ENCODE assay signal across 8 cellular contexts in the genomic region with DNA sequence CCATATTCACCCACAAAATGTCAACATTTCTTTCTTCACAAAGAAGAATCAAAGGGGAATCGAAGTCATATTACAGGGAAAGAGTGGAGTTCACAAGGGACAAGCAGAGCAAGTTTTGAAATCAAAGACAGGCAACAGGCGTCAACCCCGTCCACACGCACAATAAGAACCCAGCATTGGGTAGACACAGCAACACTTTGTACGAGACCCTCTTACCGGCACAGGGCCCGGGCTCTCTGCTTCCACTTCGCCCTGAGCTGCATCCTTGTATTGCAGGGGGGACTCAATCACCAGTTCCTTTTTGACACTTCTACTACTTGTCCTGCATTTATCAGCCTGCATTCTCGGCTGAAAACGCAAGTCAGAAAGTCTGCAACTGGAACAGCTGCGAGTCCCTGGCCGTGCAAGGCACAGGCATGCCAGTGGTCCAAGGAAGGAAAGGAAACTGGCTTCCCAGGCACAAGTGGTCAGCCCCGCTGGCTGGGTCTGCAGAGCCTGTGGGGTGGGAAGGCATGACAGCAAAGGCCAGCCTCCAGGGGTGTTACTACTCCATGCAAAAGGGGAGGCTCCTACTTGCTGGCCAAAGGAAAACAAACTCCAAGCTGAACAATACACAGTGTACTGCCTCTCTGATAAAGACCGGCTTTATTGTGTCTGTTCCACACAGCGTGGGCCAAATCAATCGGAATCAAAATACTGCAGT. TPM values are rescaled to one million over a fixed set of nuclear protein-coding genes. Genes with fewer than 3 reads are reported as not detected.
DNase-seq lines count a peak whose midpoint lies in the region; ATAC-seq, FAIRE-seq and TF ChIP-seq lines count a peak whose summit lies in the region.

A gene with protein sequence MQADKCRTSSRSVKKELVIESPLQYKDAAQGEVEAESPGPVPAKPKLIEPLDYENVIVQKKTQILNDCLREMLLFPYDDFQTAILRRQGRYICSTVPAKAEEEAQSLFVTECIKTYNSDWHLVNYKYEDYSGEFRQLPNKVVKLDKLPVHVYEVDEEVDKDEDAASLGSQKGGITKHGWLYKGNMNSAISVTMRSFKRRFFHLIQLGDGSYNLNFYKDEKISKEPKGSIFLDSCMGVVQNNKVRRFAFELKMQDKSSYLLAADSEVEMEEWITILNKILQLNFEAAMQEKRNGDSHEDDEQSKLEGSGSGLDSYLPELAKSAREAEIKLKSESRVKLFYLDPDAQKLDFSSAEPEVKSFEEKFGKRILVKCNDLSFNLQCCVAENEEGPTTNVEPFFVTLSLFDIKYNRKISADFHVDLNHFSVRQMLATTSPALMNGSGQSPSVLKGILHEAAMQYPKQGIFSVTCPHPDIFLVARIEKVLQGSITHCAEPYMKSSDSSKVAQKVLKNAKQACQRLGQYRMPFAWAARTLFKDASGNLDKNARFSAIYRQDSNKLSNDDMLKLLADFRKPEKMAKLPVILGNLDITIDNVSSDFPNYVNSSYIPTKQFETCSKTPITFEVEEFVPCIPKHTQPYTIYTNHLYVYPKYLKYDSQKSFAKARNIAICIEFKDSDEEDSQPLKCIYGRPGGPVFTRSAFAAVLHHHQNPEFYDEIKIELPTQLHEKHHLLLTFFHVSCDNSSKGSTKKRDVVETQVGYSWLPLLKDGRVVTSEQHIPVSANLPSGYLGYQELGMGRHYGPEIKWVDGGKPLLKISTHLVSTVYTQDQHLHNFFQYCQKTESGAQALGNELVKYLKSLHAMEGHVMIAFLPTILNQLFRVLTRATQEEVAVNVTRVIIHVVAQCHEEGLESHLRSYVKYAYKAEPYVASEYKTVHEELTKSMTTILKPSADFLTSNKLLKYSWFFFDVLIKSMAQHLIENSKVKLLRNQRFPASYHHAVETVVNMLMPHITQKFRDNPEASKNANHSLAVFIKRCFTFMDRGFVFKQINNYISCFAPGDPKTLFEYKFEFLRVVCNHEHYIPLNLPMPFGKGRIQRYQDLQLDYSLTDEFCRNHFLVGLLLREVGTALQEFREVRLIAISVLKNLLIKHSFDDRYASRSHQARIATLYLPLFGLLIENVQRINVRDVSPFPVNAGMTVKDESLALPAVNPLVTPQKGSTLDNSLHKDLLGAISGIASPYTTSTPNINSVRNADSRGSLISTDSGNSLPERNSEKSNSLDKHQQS (N-terminal part only) (minus strand): TSS at position 497 of the 703 bp plus-strand sequence. CDS start 155 bp downstream, at position 342.

- H3K9me2 ChIP-seq in hepatocyte (replicated peaks; ENCODE audit: insufficient read depth), result no peaks in the 10 kb centered on the region

- H3K4me2 ChIP-seq in astrocyte (ENCODE audit: low read length) (peak within 1 kb of the TSS; percentile 92), hepatocyte (peak within 1 kb of the TSS; percentile 70)

- DNase-seq in T-helper 1 cell, result no peak
- peak; percentile 80 for DNase-seq in astrocyte (ENCODE audit: low read depth)
- DNase-seq in hepatocyte (ENCODE audit: low spot score), result peak; percentile 43
- peak; percentile 77 for DNase-seq in pulmonary artery endothelial cell (ENCODE audit: low read depth, low spot score)
- no peak for DNase-seq in stimulated activated CD4-positive, alpha-beta T cell treated with anti-CD3 and anti-CD28 coated beads, Interleukin-2, amount 100 ng/mL, for 48 hours
- no peak for DNase-seq in GM19239 (ENCODE audit: insufficient read length, low spot score)

- H3K36me3 Mint-ChIP-seq in astrocyte (ENCODE audit: low read depth, unreplicated experiment), result no peaks in the 10 kb centered on the region

- H4K20me1 ChIP-seq in astrocyte (ENCODE audit: insufficient read depth, low read length), result no peaks in the 10 kb centered on the region
- no peaks in the 10 kb centered on the region for H4K20me1 ChIP-seq in hepatocyte (ENCODE audit: insufficient read depth, poor library complexity, severe bottlenecking)

- peak within 1 kb of the TSS; percentile 62 for H3K4me3 ChIP-seq in astrocyte (ENCODE audit: insufficient read depth, low read depth, low read length)
- H3K4me3 ChIP-seq in hepatocyte, result no peak within 1 kb of the TSS

- H3K4me1 Mint-ChIP-seq in astrocyte (ENCODE audit: low read depth, unreplicated experiment), result peaks cover 53% of the 10 kb centered on the region

- H3K9me3 Mint-ChIP-seq in astrocyte (ENCODE audit: unreplicated experiment), result no peaks in the 10 kb centered on the region

- H3K79me2 ChIP-seq in astrocyte (ENCODE audit: insufficient read depth, low read length) (peaks cover 11% of the 10 kb centered on the region), hepatocyte (no peaks in the 10 kb centered on the region)

- H3K9me3 ChIP-seq in astrocyte (ENCODE audit: insufficient read depth, low read depth, low read length) (no peaks in the 10 kb centered on the region), hepatocyte (ENCODE audit: low read depth) (no peaks in the 10 kb centered on the region)

- TF ChIP-seq CTCF in astrocyte (IDR thresholded peaks at IDR 0.05; ENCODE audit: insufficient read depth, low read depth, low read length) (no peak), hepatocyte (IDR thresholded peaks at IDR 0.05; ENCODE audit: poor library complexity) (no peak)

- peak within 1 kb of the TSS; percentile 82 for H3K27ac ChIP-seq in astrocyte (ENCODE audit: low read depth, low read length)
- no peak within 1 kb of the TSS for H3K27ac ChIP-seq in hepatocyte

- FAIRE-seq in astrocyte (lab: Jason Lieb, UNC) (no peak), GM19239 (lab: Jason Lieb, UNC) (no peak)

- H3K27ac Mint-ChIP-seq in astrocyte (ENCODE audit: unreplicated experiment), result peak within 1 kb of the TSS; percentile 83

- no peak for ATAC-seq in GM21367 (IDR thresholded peaks at IDR 0.05; ENCODE audit: unreplicated experiment)

- 44% methylated on average over 16 of the region's 16 CpGs for WGBS in hepatocyte (ENCODE audit: low lambda C conversion rate, missing lambda C conversion rate)

- H3K27me3 ChIP-seq in astrocyte (ENCODE audit: insufficient read depth, low read length), result no peaks in the 10 kb centered on the region
- H3K27me3 ChIP-seq in hepatocyte, result no peaks in the 10 kb centered on the region

- H3K27me3 Mint-ChIP-seq in astrocyte (ENCODE audit: low read depth, unreplicated experiment), result no peaks in the 10 kb centered on the region

- H3K9ac ChIP-seq in astrocyte (ENCODE audit: low read length), result peak within 1 kb of the TSS; percentile 84

- H2AFZ ChIP-seq in astrocyte (ENCODE audit: low read depth, low read length), result peak within 1 kb of the TSS; percentile 44
- peak within 1 kb of the TSS; percentile 28 for H2AFZ ChIP-seq in hepatocyte

- H3K36me3 ChIP-seq in astrocyte (ENCODE audit: insufficient read depth, low read length) (no peaks in the 10 kb centered on the region), hepatocyte (replicated peaks; ENCODE audit: insufficient read depth, low read depth) (no peaks in the 10 kb centered on the region)

- H3K4me3 Mint-ChIP-seq in astrocyte (ENCODE audit: unreplicated experiment), result peak within 1 kb of the TSS; percentile 84

- intact Hi-C loops in T-helper 1 cell treated with Interleukin-12 subunit alpha and Interleukin-12 subunit beta and Interleukin-4 antibody, amounts not matched to agents 30 ng/mL and 1 ng/mL, for 36 hours (cut with micrococcal nuclease), result no loop called here

- H3K4me1 ChIP-seq in astrocyte (ENCODE audit: insufficient read depth, low read length) (peaks cover 40% of the 10 kb centered on the region), hepatocyte (ENCODE audit: insufficient read depth) (peaks cover 22% of the 10 kb centered on the region)

RNA-seq across cellular contexts. Expression of the gene that starts here (rescaled TPM):
- total RNA-seq in T-helper 1 cell treated with Interleukin-12 subunit alpha and Interleukin-12 subunit beta and Interleukin-4 antibody, amounts not matched to agents 30 ng/mL and 1 ng/mL, for 36 hours, result 95.8 and 97.6 TPM in 2 replicates
- total RNA-seq in astrocyte, result 43.5 and 56.3 TPM in 2 replicates
- total RNA-seq in hepatocyte, result 25.1 and 38.9 TPM in 2 replicates
- polyA plus RNA-seq in hepatocyte, result 16.4 and 23.6 TPM in 2 replicates
- 310 and 311 TPM in 2 replicates for total RNA-seq in pulmonary artery endothelial cell

Comparison
In these comparisons a context has a peak if more than half of its experiments do, and no peak if none do; other contexts are left out.
1. DNase-seq: peak in astrocyte (single experiment), hepatocyte (single experiment) and pulmonary artery endothelial cell (single experiment); none in T-helper 1 cell (0 of 5), stimulated activated CD4-positive, alpha-beta T cell treated with anti-CD3 and anti-CD28 coated beads, Interleukin-2, amount 100 ng/mL, for 48 hours (0 of 2) and GM19239 (single experiment).